Comparison of ENCODE assay signal across 8 cellular contexts in the genomic region with DNA sequence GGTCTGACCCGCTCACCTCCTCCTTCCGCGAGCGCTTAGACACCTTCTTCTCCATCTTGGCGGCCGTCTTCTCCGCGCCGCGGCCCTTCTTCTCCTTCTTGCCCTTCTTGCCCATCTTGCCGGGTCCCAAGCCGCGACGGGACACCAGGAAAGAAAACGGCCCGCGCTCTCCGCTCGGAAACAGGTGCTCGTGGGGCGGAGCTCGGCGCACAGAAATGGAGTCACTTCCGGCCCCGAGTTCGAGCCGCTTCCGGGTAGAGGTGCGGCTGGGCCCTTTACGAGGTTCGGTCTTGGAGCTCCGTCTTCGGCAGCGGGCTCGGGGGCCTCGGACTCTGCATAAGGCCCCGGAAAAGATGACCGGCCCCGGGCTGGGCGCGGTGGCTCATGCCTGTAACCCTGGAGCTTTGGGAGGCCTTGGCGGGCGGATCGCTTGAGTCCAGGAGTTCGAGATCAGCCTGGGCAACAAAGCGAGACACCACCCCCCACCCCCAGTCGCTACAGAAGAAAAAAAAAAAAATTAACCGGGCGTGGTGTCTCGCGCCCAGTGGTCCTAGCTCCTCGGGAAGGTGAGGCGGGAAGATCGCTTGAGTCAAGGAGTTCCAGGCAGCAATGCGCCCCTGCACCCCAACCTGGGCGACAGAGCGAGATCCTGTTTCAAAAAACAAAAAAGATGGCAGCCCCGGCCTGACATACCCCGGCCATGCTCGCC. TPM values are rescaled to one million over a fixed set of nuclear protein-coding genes. Genes with fewer than 3 reads are reported as not detected.
DNase-seq lines count a peak whose midpoint lies in the region; ATAC-seq and TF ChIP-seq lines count a peak whose summit lies in the region.

A gene (minus strand): TSS at position 211 of the 709 bp plus-strand sequence. CDS start 96 bp downstream, at position 115.

- TF ChIP-seq CTCF in gastroesophageal sphincter (IDR thresholded peaks at IDR 0.05) (peak in 1 of 4 experiments; percentile 21), neutrophil (IDR thresholded peaks at IDR 0.05) (no peak), subcutaneous adipose tissue (IDR thresholded peaks at IDR 0.05; ENCODE audit: low read depth) (no peak)

- peak; percentile 33 for DNase-seq in DMS153 treated with DMSO at 0.1 percent for 48 hours (lab: John Stamatoyannopoulos, UW; ENCODE audit: unreplicated experiment)
- DNase-seq in Karpas-422 = peak; percentile 96
- DNase-seq in SK-N-MC (ENCODE audit: low read depth, low spot score) = no peak
- DNase-seq in activated naive CD4-positive, alpha-beta T cell treated with anti-CD3 and anti-CD28 coated beads for 36 hours = peak; percentile 93

- H3K27ac ChIP-seq in Karpas-422 (ENCODE audit: low read length) = peak within 1 kb of the TSS; percentile 58; the same call in 1 of the 2 replicates
- H3K27ac ChIP-seq in SK-N-MC = no peak within 1 kb of the TSS
- peak within 1 kb of the TSS; percentile 72 to 92 (median 90) for H3K27ac ChIP-seq in gastroesophageal sphincter
- peak within 1 kb of the TSS; percentile 92 for H3K27ac ChIP-seq in neutrophil

- intact Hi-C loops in activated naive CD4-positive, alpha-beta T cell treated with anti-CD3 and anti-CD28 coated beads for 36 hours (cut with micrococcal nuclease) = loop anchor here (2.0 to 10.0 kb wide), 3 partner anchors 54 to 373 kb away; a partner anchor contains a TSS

- H3K36me3 ChIP-seq in Karpas-422 (ENCODE audit: insufficient read depth, low read length) = peaks cover 12% of the 10 kb centered on the region
- no peaks in the 10 kb centered on the region; the same call in 1 of the 2 replicates for H3K36me3 ChIP-seq in SK-N-MC (ENCODE audit: insufficient read depth, low read length)
- H3K36me3 ChIP-seq in gastroesophageal sphincter = peaks cover 0 to 34% of the 10 kb centered on the region in 2 donors
- H3K36me3 ChIP-seq in neutrophil = peaks cover 22% of the 10 kb centered on the region

- CTCF ChIA-PET in activated naive CD4-positive, alpha-beta T cell treated with anti-CD3 and anti-CD28 coated beads for 36 hours (lab: Charles Lee) = interaction anchor here (0.6 to 3.0 kb wide), 8 partner anchors 10 to 164 kb away, joined by 3 to 17 read pairs (median 4); no protein-coding TSS in a partner anchor

- H3K9ac ChIP-seq in Karpas-422 (ENCODE audit: low read length) = peak within 1 kb of the TSS; percentile 96
- H3K9ac ChIP-seq in SK-N-MC (ENCODE audit: insufficient read length) = peak within 1 kb of the TSS; percentile 85

- peak; percentile 52 to 58 for TF ChIP-seq POLR2A in gastroesophageal sphincter (IDR thresholded peaks at IDR 0.05)

- ATAC-seq in GM21619 (IDR thresholded peaks at IDR 0.05; ENCODE audit: unreplicated experiment) (peak; percentile 78), gastroesophageal sphincter (peak; percentile 93)

- no peak for TF ChIP-seq EP300 in gastroesophageal sphincter (IDR thresholded peaks at IDR 0.05)

- peaks cover 25% of the 10 kb centered on the region for H3K4me1 ChIP-seq in Karpas-422 (ENCODE audit: low read length)
- H3K4me1 ChIP-seq in gastroesophageal sphincter = peaks cover 0 to 29% (median 6%) of the 10 kb centered on the region in 3 donors
- peaks cover 11 to 15% of the 10 kb centered on the region in 2 experiments for H3K4me1 ChIP-seq in neutrophil (ENCODE audit: control insufficient read depth in 1 of 2, insufficient read depth in 1 of 2, low read depth in 1 of 2, low read length in 1 of 2)

- H3K27me3 Mint-ChIP-seq in activated naive CD4-positive, alpha-beta T cell treated with anti-CD3 and anti-CD28 coated beads for 36 hours (ENCODE audit: low read depth) = no peaks in the 10 kb centered on the region

- no peaks in the 10 kb centered on the region for H3K9me3 Mint-ChIP-seq in activated naive CD4-positive, alpha-beta T cell treated with anti-CD3 and anti-CD28 coated beads for 36 hours

- no peaks in the 10 kb centered on the region for H3K9me2 ChIP-seq in Karpas-422 (replicated peaks; ENCODE audit: insufficient read depth, low read length)

- H2AFZ ChIP-seq in Karpas-422 (ENCODE audit: low read length) = peak within 1 kb of the TSS; percentile 60

- 0% methylated on average over 3 to 7 of the region's 60 CpGs for WGBS in gastroesophageal sphincter (ENCODE audit: low coverage in 1 of 2), 2 donors

- H3K4me2 ChIP-seq in Karpas-422 (ENCODE audit: low read depth, low read length, poor library complexity, severe bottlenecking) = peak within 1 kb of the TSS; percentile 98

- H3K36me3 Mint-ChIP-seq in activated naive CD4-positive, alpha-beta T cell treated with anti-CD3 and anti-CD28 coated beads for 36 hours (ENCODE audit: low read depth) = peaks cover 21% of the 10 kb centered on the region

- H3K4me3 Mint-ChIP-seq in activated naive CD4-positive, alpha-beta T cell treated with anti-CD3 and anti-CD28 coated beads for 36 hours = peak within 1 kb of the TSS; percentile 100

- H3K9me3 ChIP-seq in Karpas-422 (ENCODE audit: low read length) (no peaks in the 10 kb centered on the region), SK-N-MC (ENCODE audit: low read depth, low read length) (no peaks in the 10 kb centered on the region), gastroesophageal sphincter (no peaks in the 10 kb centered on the region), neutrophil (no peaks in the 10 kb centered on the region)

- H3K27ac Mint-ChIP-seq in activated naive CD4-positive, alpha-beta T cell treated with anti-CD3 and anti-CD28 coated beads for 36 hours = peak within 1 kb of the TSS; percentile 96

- H4K20me1 ChIP-seq in Karpas-422 (ENCODE audit: insufficient read depth, low read depth, low read length) = peaks cover 13% of the 10 kb centered on the region

- H3K27me3 ChIP-seq in Karpas-422 (ENCODE audit: low read length) (no peaks in the 10 kb centered on the region), gastroesophageal sphincter (no peaks in the 10 kb centered on the region), neutrophil (no peaks in the 10 kb centered on the region)

- H3K4me1 Mint-ChIP-seq in activated naive CD4-positive, alpha-beta T cell treated with anti-CD3 and anti-CD28 coated beads for 36 hours (ENCODE audit: low read depth) = peaks cover 43% of the 10 kb centered on the region

- H3K79me2 ChIP-seq in Karpas-422 (ENCODE audit: low read length) = peaks cover 42% of the 10 kb centered on the region

- H3K4me3 ChIP-seq in Karpas-422 (ENCODE audit: low read length) = peak within 1 kb of the TSS; percentile 99
- H3K4me3 ChIP-seq in SK-N-MC = peak within 1 kb of the TSS; percentile 85
- peak within 1 kb of the TSS; percentile 79 to 98 for H3K4me3 ChIP-seq in gastroesophageal sphincter
- H3K4me3 ChIP-seq in neutrophil (ENCODE audit: low read depth in 1 of 2, low read length in 1 of 2) = peak within 1 kb of the TSS; percentile 90 to 96

RNA-seq across cellular contexts. Expression of the gene that starts here (rescaled TPM):
- total RNA-seq in Karpas-422 (2014; rRNA removed; shearing (Covaris generic); ENCODE audit: low replicate concordance) = 21.1 and 30.1 TPM in 2 replicates
- total RNA-seq in activated naive CD4-positive, alpha-beta T cell treated with anti-CD3 and anti-CD28 coated beads for 36 hours = 10 to 100 TPM; 56.2 to 62.4 TPM
- 10 to 100 TPM in 3 of 4 donors, 1 to 10 TPM in 1; 9.8 to 33.8 (median 24.4) TPM for total RNA-seq in gastroesophageal sphincter
- total RNA-seq in subcutaneous adipose tissue = 10 to 100 TPM; 17.0 to 51.6 (median 23.2) TPM
